In genomic region chr2:6864251-6864758, GRCh38 we compare ENCODE assay signal across 11 cellular contexts. TPM values are rescaled to one million over a fixed set of nuclear protein-coding genes. Genes with fewer than 3 reads are reported as not detected.
DNase-seq lines count a peak whose midpoint lies in the region; ATAC-seq and TF ChIP-seq lines count a peak whose summit lies in the region.
"Had no signal": no experiment of that assay in that cellular context is flagged by ENCODE, and none has a peak within 500 bp of the region (broad histone marks: within the 10 kb centered on the region; RNA-seq: fewer than 3 reads in every experiment).

No MANE protein-coding gene starts in this region.

- no peak overlapping the region for H3K27ac Mint-ChIP-seq in Calu3 (ENCODE audit: unreplicated experiment)

- ATAC-seq in HG03432 (IDR thresholded peaks at IDR 0.05; ENCODE audit: unreplicated experiment), result no peak

- peaks cover 9% of the 10 kb centered on the region for H3K36me3 Mint-ChIP-seq in Calu3 (ENCODE audit: insufficient read depth, unreplicated experiment)

- H3K27me3 ChIP-seq in dorsolateral prefrontal cortex, result no peaks in the 10 kb centered on the region
- H3K27me3 ChIP-seq in osteoblast (ENCODE audit: insufficient read depth, low read length), result peaks cover 12% of the 10 kb centered on the region

- peaks cover 6% of the 10 kb centered on the region for H3K4me1 ChIP-seq in osteoblast (ENCODE audit: insufficient read depth, low read length)

- no peak overlapping the region for H2AFZ ChIP-seq in osteoblast (ENCODE audit: low read length)

- DNase-seq in Calu3 (no peak), dorsolateral prefrontal cortex (no peak), osteoblast (ENCODE audit: insufficient read length, low spot score, missing footprints) (peak; percentile 30), HuH-7.5 (ENCODE audit: low spot score) (no peak), NCI-H524 (lab: John Stamatoyannopoulos, UW) (no peak)
- no peak for DNase-seq in Jurkat, Clone E6-1 (ENCODE audit: low read depth, low spot score)
- DNase-seq: cerebellar nuclear complex, DMS53, NCI-H1417 treated with DMSO at 0.1 percent for 48 hours had no signal

- H3K79me2 ChIP-seq in osteoblast (ENCODE audit: insufficient read depth, low read length), result no peaks in the 10 kb centered on the region

- no peak overlapping the region for H3K4me2 ChIP-seq in osteoblast (ENCODE audit: insufficient read depth, low read length)

- H3K27ac ChIP-seq in dorsolateral prefrontal cortex, result peak overlapping the region in 2 of 59 donors; percentile 79 to 87
- H3K27ac ChIP-seq in osteoblast (ENCODE audit: low read depth, low read length), result no peak overlapping the region

- peak overlapping the region; percentile 68 for H3K4me3 ChIP-seq in Jurkat, Clone E6-1 (ENCODE audit: low read length)
- peak overlapping the region in 39 of 59 donors; percentile 57 to 93 (median 82) for H3K4me3 ChIP-seq in dorsolateral prefrontal cortex
- H3K4me3 ChIP-seq in osteoblast (ENCODE audit: insufficient read depth, low read length), result no peak overlapping the region

- TF ChIP-seq CTCF in Calu3 (IDR thresholded peaks at IDR 0.05; ENCODE audit: unreplicated experiment), result no peak
- TF ChIP-seq CTCF in dorsolateral prefrontal cortex (IDR thresholded peaks at IDR 0.05 in 54 of 56, conservative IDR thresholded peaks at IDR 0.05 in 2 of 56; ENCODE audit: low read depth in 1 of 56, partially characterized antibody in 56 of 56), result no peak
- no peak for TF ChIP-seq CTCF in osteoblast (IDR thresholded peaks at IDR 0.05; ENCODE audit: extremely low read depth, low read depth, low read length)

- CTCF ChIA-PET in Calu3 (lab: Charles Lee), result no interaction called here

- H4K20me1 ChIP-seq in osteoblast (ENCODE audit: insufficient read depth, low read length), result no peaks in the 10 kb centered on the region

- peaks cover 14% of the 10 kb centered on the region for H3K4me1 Mint-ChIP-seq in Calu3 (ENCODE audit: low read depth, unreplicated experiment)

- BruUV-seq in Calu3 (replicated peaks; lab: Mats Ljungman, UMichigan), result TSS peak; percentile 63

- H3K36me3 ChIP-seq in osteoblast (ENCODE audit: insufficient read depth, low read length), result no peaks in the 10 kb centered on the region

- intact Hi-C loops in Calu3 (cut with micrococcal nuclease; ENCODE audit: unreplicated experiment), result no loop called here
- intact Hi-C loops in dorsolateral prefrontal cortex (cut with DNase I), result no loop called here

- no peaks in the 10 kb centered on the region for H3K9me3 ChIP-seq in osteoblast (ENCODE audit: low read depth, low read length)

- H3K27me3 Mint-ChIP-seq in Calu3 (ENCODE audit: unreplicated experiment), result no peaks in the 10 kb centered on the region

- peak overlapping the region; percentile 78 for H3K4me3 Mint-ChIP-seq in Calu3 (ENCODE audit: low read depth, unreplicated experiment)

- peaks cover 2% of the 10 kb centered on the region for H3K9me3 Mint-ChIP-seq in Calu3 (ENCODE audit: low read depth, unreplicated experiment)

RNA-seq across cellular contexts. Expression of gene CMPK2, which starts 1.4 kb away (rescaled TPM):
- total RNA-seq in Calu3 (2022) (26.6 and 76.6 TPM in 2 replicates), dorsolateral prefrontal cortex (10 to 100 TPM in 73 of 120 experiments, 1 to 10 TPM in 47; 4.9 to 45.8 (median 10.7) TPM), osteoblast (2.1 and 2.2 TPM in 2 replicates)
- polyA plus RNA-seq in Jurkat, Clone E6-1 (2012; ENCODE audit: insufficient read depth, insufficient read length), result 19.8 TPM

RNA-seq across cellular contexts. Expression of gene RSAD2, which starts 13.3 kb away (rescaled TPM):
- total RNA-seq in Calu3 (2022) (37.2 and 137 TPM in 2 replicates), dorsolateral prefrontal cortex (10 to 100 TPM in 27 of 120 experiments, 1 to 10 TPM in 93; 2.4 to 51.2 (median 7.7) TPM), osteoblast (0.29 and 0.72 TPM in 2 replicates)
- 5.7 TPM for polyA plus RNA-seq in Jurkat, Clone E6-1 (2012; ENCODE audit: insufficient read depth, insufficient read length)
- total RNA-seq: H1 had no signal
- polyA plus RNA-seq: H1 had no signal

RNA-seq across cellular contexts. Expression of gene RNF144A, which starts 52.9 kb away (rescaled TPM):
- total RNA-seq in Calu3 (2022) (13.7 and 15.4 TPM in 2 replicates), dorsolateral prefrontal cortex (100 to 1,000 TPM in 23 of 120 experiments, 10 to 100 TPM in 97; 49.5 to 144 (median 83.6) TPM), osteoblast (15.9 and 18.0 TPM in 2 replicates)
- polyA plus RNA-seq in Jurkat, Clone E6-1 (2012; ENCODE audit: insufficient read depth, insufficient read length), result 16.8 TPM
